22 cellular contexts compared by ENCODE assay signal in genomic region chr22:44611880-44612496, GRCh38.
"Had no signal": no experiment of that assay in that cellular context is flagged by ENCODE, and none has a peak within 500 bp of the region (broad histone marks: within the 10 kb centered on the region; RNA-seq: fewer than 3 reads in every experiment).

No MANE protein-coding gene starts in this region.

- H3K4me1 ChIP-seq: adrenal gland had no signal

- H3K27ac Mint-ChIP-seq: activated CD4-positive, alpha-beta T cell treated with anti-CD3 and anti-CD28 coated beads for 36 hours; activated CD8-positive, alpha-beta T cell treated with anti-CD3 and anti-CD28 coated beads for 36 hours; activated naive CD8-positive, alpha-beta T cell treated with anti-CD3 and anti-CD28 coated beads, Interleukin-2, amount 10 ng/mL, durations not matched to agents 7 days and 5 days had no signal

- H3K27me3 ChIP-seq: adrenal gland, MG63 had no signal

- H3K4me1 Mint-ChIP-seq: activated CD4-positive, alpha-beta T cell treated with anti-CD3 and anti-CD28 coated beads for 36 hours; activated naive CD8-positive, alpha-beta T cell treated with anti-CD3 and anti-CD28 coated beads, Interleukin-2, amount 10 ng/mL, durations not matched to agents 7 days and 5 days had no signal

- H3K9ac ChIP-seq: KMS-11 had no signal

- H3K27ac ChIP-seq: adrenal gland, coronary artery, KMS-11, WERI-Rb-1 had no signal

- DNase-seq: activated CD4-positive, alpha-beta T cell treated with anti-CD3 and anti-CD28 coated beads for 36 hours; activated CD8-positive, alpha-beta memory T cell treated with anti-CD3 and anti-CD28 coated beads, Interleukin-2, amount 50 U/mL, for 4 hours; activated CD8-positive, alpha-beta T cell treated with anti-CD3 and anti-CD28 coated beads for 36 hours; activated naive CD4-positive, alpha-beta T cell treated with anti-CD3 and anti-CD28 coated beads, Interleukin-2, amount 50 U/mL, for 16 hours; activated naive CD8-positive, alpha-beta T cell treated with anti-CD3 and anti-CD28 coated beads, Interleukin-2, amount 10 ng/mL, durations not matched to agents 7 days and 5 days; adrenal gland; anterior cingulate cortex; caudate nucleus; MG63; NCI-H1092 treated with DMSO at 0.1 percent for 48 hours; NCI-H1436; NCI-H1694 treated with DMSO at 0.1 percent for 48 hours; NCI-H2029 treated with DMSO at 0.1 percent for 48 hours; NCI-H2227 treated with DMSO at 0.1 percent for 48 hours; NCI-H446 treated with DMSO at 0.1 percent for 48 hours; NCI-H526 treated with DMSO at 0.1 percent for 48 hours; NCI-H82; SIG-M5; T-helper 1 cell; WERI-Rb-1 had no signal

- H3K4me3 ChIP-seq: adrenal gland, coronary artery, MG63 had no signal

- ATAC-seq: activated CD4-positive, alpha-beta T cell treated with anti-CD3 and anti-CD28 coated beads for 36 hours; activated CD8-positive, alpha-beta T cell treated with anti-CD3 and anti-CD28 coated beads for 36 hours had no signal

- H3K27me3 Mint-ChIP-seq: activated CD4-positive, alpha-beta T cell treated with anti-CD3 and anti-CD28 coated beads for 36 hours; activated CD8-positive, alpha-beta T cell treated with anti-CD3 and anti-CD28 coated beads for 36 hours; activated naive CD8-positive, alpha-beta T cell treated with anti-CD3 and anti-CD28 coated beads, Interleukin-2, amount 10 ng/mL, durations not matched to agents 7 days and 5 days had no signal

- H3K36me3 Mint-ChIP-seq: activated naive CD8-positive, alpha-beta T cell treated with anti-CD3 and anti-CD28 coated beads, Interleukin-2, amount 10 ng/mL, durations not matched to agents 7 days and 5 days had no signal

- H3K4me3 Mint-ChIP-seq: activated CD4-positive, alpha-beta T cell treated with anti-CD3 and anti-CD28 coated beads for 36 hours; activated CD8-positive, alpha-beta T cell treated with anti-CD3 and anti-CD28 coated beads for 36 hours; activated naive CD8-positive, alpha-beta T cell treated with anti-CD3 and anti-CD28 coated beads, Interleukin-2, amount 10 ng/mL, durations not matched to agents 7 days and 5 days had no signal

- H3K4me2 ChIP-seq: KMS-11 had no signal

- H3K36me3 ChIP-seq: adrenal gland, MG63, WERI-Rb-1 had no signal
